Comparison of ENCODE assay signal across 1 cellular context in the genomic region with DNA sequence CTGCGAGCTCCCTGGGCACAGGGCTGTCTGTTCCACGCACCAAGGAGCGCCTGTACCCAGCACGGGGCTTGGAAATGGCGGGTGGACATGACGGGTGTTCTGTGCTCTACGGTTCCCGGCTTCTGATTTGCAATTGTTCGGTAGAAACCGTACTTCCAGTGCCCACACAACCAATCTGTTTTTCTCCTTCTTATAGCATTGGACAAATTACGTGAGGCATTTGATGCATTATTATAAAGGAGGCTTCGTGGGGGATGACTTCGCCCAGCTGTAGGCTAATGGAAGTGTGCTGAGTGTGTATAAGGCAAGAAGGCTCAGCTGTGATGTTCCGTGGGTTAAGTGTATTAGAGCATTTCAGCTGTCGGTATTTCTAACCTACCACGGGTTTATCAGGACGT.
TF ChIP-seq lines count a peak whose summit lies in the region.

No MANE protein-coding gene starts in this region.

TF ChIP-seq in IMR-90, 13 proteins besides CTCF, POLR2A, EP300 and RAD21:
- TF ChIP-seq, protein P1, sequence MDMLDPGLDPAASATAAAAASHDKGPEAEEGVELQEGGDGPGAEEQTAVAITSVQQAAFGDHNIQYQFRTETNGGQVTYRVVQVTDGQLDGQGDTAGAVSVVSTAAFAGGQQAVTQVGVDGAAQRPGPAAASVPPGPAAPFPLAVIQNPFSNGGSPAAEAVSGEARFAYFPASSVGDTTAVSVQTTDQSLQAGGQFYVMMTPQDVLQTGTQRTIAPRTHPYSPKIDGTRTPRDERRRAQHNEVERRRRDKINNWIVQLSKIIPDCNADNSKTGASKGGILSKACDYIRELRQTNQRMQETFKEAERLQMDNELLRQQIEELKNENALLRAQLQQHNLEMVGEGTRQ (IDR thresholded peaks at IDR 0.05; ENCODE audit: low read depth, low read length), result no peak
- TF ChIP-seq, protein P2, sequence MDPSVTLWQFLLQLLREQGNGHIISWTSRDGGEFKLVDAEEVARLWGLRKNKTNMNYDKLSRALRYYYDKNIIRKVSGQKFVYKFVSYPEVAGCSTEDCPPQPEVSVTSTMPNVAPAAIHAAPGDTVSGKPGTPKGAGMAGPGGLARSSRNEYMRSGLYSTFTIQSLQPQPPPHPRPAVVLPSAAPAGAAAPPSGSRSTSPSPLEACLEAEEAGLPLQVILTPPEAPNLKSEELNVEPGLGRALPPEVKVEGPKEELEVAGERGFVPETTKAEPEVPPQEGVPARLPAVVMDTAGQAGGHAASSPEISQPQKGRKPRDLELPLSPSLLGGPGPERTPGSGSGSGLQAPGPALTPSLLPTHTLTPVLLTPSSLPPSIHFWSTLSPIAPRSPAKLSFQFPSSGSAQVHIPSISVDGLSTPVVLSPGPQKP (IDR thresholded peaks at IDR 0.05; ENCODE audit: borderline replicate concordance, low read depth, low read length), result no peak
- TF ChIP-seq RFX5 (IDR thresholded peaks at IDR 0.05; ENCODE audit: low read depth, low read length), result no peak
- no peak for TF ChIP-seq MXI1 (IDR thresholded peaks at IDR 0.05; ENCODE audit: borderline replicate concordance, low read depth, low read length)
